2 cellular contexts compared by ENCODE assay signal in the genomic region with DNA sequence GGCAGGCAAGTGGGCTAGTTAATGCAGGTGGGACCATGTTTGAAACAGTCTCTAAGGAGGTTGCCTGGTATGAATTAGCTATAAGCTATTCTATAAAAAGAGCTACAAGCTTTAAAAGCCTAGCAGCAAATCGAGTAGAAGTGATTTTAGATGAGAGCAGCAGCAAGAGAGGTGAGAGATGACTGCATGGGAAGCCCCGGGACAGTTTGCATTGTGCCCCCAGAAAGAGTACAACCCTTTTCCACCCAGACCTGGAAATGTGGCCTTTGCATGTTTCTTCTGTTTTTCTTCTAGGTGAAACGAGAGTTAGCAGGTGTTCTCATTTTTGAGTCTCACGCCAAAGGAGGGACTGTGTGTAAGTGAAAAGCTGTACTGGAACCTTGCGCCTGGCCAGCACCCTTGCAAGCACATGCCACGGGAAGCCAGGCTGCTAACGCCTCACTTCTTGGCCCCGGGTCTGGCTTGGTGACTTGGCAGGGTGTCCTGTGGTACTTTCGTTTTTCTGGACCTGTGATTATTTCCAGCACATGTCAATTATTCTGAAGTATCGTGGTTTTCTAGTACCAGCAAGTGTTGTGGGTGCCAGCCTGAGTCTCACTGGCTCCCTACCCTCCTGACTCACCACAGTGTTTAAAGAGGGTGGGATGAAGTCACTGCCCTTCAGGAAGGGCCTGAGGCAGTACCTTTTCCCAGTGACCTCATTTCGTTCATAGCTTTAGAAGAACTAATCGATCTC.
TF ChIP-seq lines count a peak whose summit lies in the region.

No MANE protein-coding gene starts in this region.

TF ChIP-seq in HepG2, 621 proteins besides CTCF, POLR2A, EP300 and RAD21 (continued from another document):
- TF ChIP-seq, protein P1, sequence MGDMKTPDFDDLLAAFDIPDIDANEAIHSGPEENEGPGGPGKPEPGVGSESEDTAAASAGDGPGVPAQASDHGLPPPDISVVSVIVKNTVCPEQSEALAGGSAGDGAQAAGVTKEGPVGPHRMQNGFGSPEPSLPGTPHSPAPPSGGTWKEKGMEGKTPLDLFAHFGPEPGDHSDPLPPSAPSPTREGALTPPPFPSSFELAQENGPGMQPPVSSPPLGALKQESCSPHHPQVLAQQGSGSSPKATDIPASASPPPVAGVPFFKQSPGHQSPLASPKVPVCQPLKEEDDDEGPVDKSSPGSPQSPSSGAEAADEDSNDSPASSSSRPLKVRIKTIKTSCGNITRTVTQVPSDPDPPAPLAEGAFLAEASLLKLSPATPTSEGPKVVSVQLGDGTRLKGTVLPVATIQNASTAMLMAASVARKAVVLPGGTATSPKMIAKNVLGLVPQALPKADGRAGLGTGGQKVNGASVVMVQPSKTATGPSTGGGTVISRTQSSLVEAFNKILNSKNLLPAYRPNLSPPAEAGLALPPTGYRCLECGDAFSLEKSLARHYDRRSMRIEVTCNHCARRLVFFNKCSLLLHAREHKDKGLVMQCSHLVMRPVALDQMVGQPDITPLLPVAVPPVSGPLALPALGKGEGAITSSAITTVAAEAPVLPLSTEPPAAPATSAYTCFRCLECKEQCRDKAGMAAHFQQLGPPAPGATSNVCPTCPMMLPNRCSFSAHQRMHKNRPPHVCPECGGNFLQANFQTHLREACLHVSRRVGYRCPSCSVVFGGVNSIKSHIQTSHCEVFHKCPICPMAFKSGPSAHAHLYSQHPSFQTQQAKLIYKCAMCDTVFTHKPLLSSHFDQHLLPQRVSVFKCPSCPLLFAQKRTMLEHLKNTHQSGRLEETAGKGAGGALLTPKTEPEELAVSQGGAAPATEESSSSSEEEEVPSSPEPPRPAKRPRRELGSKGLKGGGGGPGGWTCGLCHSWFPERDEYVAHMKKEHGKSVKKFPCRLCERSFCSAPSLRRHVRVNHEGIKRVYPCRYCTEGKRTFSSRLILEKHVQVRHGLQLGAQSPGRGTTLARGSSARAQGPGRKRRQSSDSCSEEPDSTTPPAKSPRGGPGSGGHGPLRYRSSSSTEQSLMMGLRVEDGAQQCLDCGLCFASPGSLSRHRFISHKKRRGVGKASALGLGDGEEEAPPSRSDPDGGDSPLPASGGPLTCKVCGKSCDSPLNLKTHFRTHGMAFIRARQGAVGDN (CRISPR knock-in tag; IDR thresholded peaks at IDR 0.05), result 0 out of 2 replicates have a peak, but pooled peaks have one; percentile 19

TF ChIP-seq in WTC11, 78 proteins besides CTCF, POLR2A, EP300 and RAD21 (continued from another document):
- TF ChIP-seq, protein P2, sequence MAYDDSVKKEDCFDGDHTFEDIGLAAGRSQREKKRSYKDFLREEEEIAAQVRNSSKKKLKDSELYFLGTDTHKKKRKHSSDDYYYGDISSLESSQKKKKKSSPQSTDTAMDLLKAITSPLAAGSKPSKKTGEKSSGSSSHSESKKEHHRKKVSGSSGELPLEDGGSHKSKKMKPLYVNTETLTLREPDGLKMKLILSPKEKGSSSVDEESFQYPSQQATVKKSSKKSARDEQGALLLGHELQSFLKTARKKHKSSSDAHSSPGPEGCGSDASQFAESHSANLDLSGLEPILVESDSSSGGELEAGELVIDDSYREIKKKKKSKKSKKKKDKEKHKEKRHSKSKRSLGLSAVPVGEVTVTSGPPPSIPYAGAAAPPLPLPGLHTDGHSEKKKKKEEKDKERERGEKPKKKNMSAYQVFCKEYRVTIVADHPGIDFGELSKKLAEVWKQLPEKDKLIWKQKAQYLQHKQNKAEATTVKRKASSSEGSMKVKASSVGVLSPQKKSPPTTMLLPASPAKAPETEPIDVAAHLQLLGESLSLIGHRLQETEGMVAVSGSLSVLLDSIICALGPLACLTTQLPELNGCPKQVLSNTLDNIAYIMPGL (CRISPR knock-in tag; IDR thresholded peaks at IDR 0.05), result no peak
- TF ChIP-seq, protein P3, sequence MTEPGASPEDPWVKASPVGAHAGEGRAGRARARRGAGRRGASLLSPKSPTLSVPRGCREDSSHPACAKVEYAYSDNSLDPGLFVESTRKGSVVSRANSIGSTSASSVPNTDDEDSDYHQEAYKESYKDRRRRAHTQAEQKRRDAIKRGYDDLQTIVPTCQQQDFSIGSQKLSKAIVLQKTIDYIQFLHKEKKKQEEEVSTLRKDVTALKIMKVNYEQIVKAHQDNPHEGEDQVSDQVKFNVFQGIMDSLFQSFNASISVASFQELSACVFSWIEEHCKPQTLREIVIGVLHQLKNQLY (CRISPR knock-in tag; IDR thresholded peaks at IDR 0.05), result no peak
- TF ChIP-seq ZNF396 (CRISPR knock-in tag; IDR thresholded peaks at IDR 0.05; ENCODE audit: borderline replicate concordance), result no peak
TF ChIP-seq in WTC11: peak in this region for 0.
